1 cellular context compared by ENCODE assay signal in genomic region chr19:21328402-21328801, GRCh38.
TF ChIP-seq lines count a peak whose summit lies in the region.

No MANE protein-coding gene starts in this region.

TF ChIP-seq in WTC11, 78 proteins besides CTCF, POLR2A, EP300 and RAD21 (continued from another document):
- TF ChIP-seq ZNF512 (CRISPR knock-in tag; IDR thresholded peaks at IDR 0.05; ENCODE audit: borderline replicate concordance) (no peak), PRRX2 (CRISPR knock-in tag; IDR thresholded peaks at IDR 0.05) (no peak), NR2C2 (CRISPR knock-in tag; IDR thresholded peaks at IDR 0.05) (no peak), ATF6 (CRISPR knock-in tag; IDR thresholded peaks at IDR 0.05) (no peak), KAT7 (CRISPR knock-in tag; IDR thresholded peaks at IDR 0.05; ENCODE audit: borderline replicate concordance) (no peak)
